Comparison of ENCODE assay signal across 9 cellular contexts in genomic region chr1:93081716-93082115, GRCh38.
DNase-seq lines count a peak whose midpoint lies in the region; ATAC-seq and TF ChIP-seq lines count a peak whose summit lies in the region.
"Had no signal": no experiment of that assay in that cellular context is flagged by ENCODE, and none has a peak within 500 bp of the region (broad histone marks: within the 10 kb centered on the region; RNA-seq: fewer than 3 reads in every experiment).

No MANE protein-coding gene starts in this region.

- DNase-seq in ELR (ENCODE audit: low read depth) (peak; percentile 90), NB4 (ENCODE audit: low read depth) (peak; percentile 41), nephron progenitor cell (no peak), NCI-H82 (lab: John Stamatoyannopoulos, UW) (no peak), NCI-H128 (lab: John Stamatoyannopoulos, UW; ENCODE audit: unreplicated experiment) (no peak)
- no peak for DNase-seq in central memory CD8-positive, alpha-beta T cell (ENCODE audit: low spot score in 2 of 2)

- no peaks in the 10 kb centered on the region for H3K27me3 Mint-ChIP-seq in central memory CD8-positive, alpha-beta T cell
- H3K27me3 Mint-ChIP-seq in nephron progenitor cell (ENCODE audit: low read depth, poor library complexity): no peaks in the 10 kb centered on the region

- H3K4me1 Mint-ChIP-seq in central memory CD8-positive, alpha-beta T cell: peaks cover 61% of the 10 kb centered on the region
- H3K4me1 Mint-ChIP-seq in nephron progenitor cell: peaks cover 6% of the 10 kb centered on the region

- peaks cover 31% of the 10 kb centered on the region for H3K36me3 Mint-ChIP-seq in central memory CD8-positive, alpha-beta T cell (ENCODE audit: insufficient read depth)
- H3K36me3 Mint-ChIP-seq in nephron progenitor cell (ENCODE audit: low read depth): peaks cover 53% of the 10 kb centered on the region

- TF ChIP-seq POLR2A in NB4 (IDR thresholded peaks at IDR 0.05; ENCODE audit: extremely low read depth, insufficient read length): no peak

- H3K27ac Mint-ChIP-seq in central memory CD8-positive, alpha-beta T cell (ENCODE audit: low read depth): no peak overlapping the region
- no peak overlapping the region for H3K27ac Mint-ChIP-seq in nephron progenitor cell

- H3K4me3 Mint-ChIP-seq in central memory CD8-positive, alpha-beta T cell: peak overlapping the region; percentile 63
- H3K4me3 Mint-ChIP-seq in nephron progenitor cell: peak overlapping the region; percentile 98

- peak overlapping the region; percentile 100 for H3K4me3 ChIP-seq in NB4 (ENCODE audit: low read depth, low read length)

- H3K9me3 Mint-ChIP-seq in central memory CD8-positive, alpha-beta T cell: no peaks in the 10 kb centered on the region
- peaks cover 49% of the 10 kb centered on the region for H3K9me3 Mint-ChIP-seq in nephron progenitor cell

- TF ChIP-seq CTCF in NB4 (IDR thresholded peaks at IDR 0.05; ENCODE audit: low read depth, low read length) (no peak), nephron progenitor cell (IDR thresholded peaks at IDR 0.05) (no peak)

- no peak for ATAC-seq in central memory CD8-positive, alpha-beta T cell (replicated peaks; ENCODE audit: extremely low read depth, poor library complexity, severe bottlenecking)
- ATAC-seq in GM19328 (IDR thresholded peaks at IDR 0.05; ENCODE audit: unreplicated experiment): no peak
- ATAC-seq in GM18502 (IDR thresholded peaks at IDR 0.05; ENCODE audit: poor library complexity, unreplicated experiment): no peak
- ATAC-seq: HCT116 had no signal

Comparison
In these comparisons a context has a peak if more than half of its experiments do, and no peak if none do; other contexts are left out.
1. DNase-seq: peak in ELR (single experiment) and NB4 (single experiment); none in central memory CD8-positive, alpha-beta T cell (0 of 2), nephron progenitor cell (single experiment), NCI-H82 (single experiment) and NCI-H128 (single experiment).